32 cellular contexts compared by ENCODE assay signal in genomic region chr12:89269184-89269583, GRCh38.
"Had no signal": no experiment of that assay in that cellular context is flagged by ENCODE, and none has a peak within 500 bp of the region (broad histone marks: within the 10 kb centered on the region; RNA-seq: fewer than 3 reads in every experiment).

No MANE protein-coding gene starts in this region.

- H3K27ac ChIP-seq: body of pancreas, colonic mucosa, foreskin keratinocyte, gastrocnemius medialis, heart left ventricle, WERI-Rb-1 had no signal

- H3K4me1 ChIP-seq: body of pancreas, colonic mucosa, foreskin keratinocyte, gastrocnemius medialis had no signal

- H3K4me3 ChIP-seq: body of pancreas, colonic mucosa, dorsolateral prefrontal cortex, gastrocnemius medialis, heart left ventricle had no signal

- H3K4me3 Mint-ChIP-seq: activated B cell treated with CpG ODN at 0.5 μM for 24 hours; activated CD8-positive, alpha-beta T cell treated with anti-CD3 and anti-CD28 coated beads for 36 hours; activated naive CD8-positive, alpha-beta T cell; activated T-cell treated with anti-CD3 and anti-CD28 coated beads, Interleukin-2, amount 50 U/mL, for 4 hours; activated T-helper 17 cell treated with anti-CD3 and anti-CD28 coated beads, Interleukin-2, amount 50 U/mL, for 72 hours; dendritic cell treated with granulocyte-macrophage colony-stimulating factor and Interleukin-4, amounts not matched to agents 40 ng/mL and 50 ng/mL, for 4 days; endodermal cell; T-helper 17 cell; T-helper 2 cell treated with Interferon-gamma antibody and Interleukin-4, amounts not matched to agents 5 μg/mL and 100 μg/mL, for 36 hours had no signal

- H3K27ac Mint-ChIP-seq: activated B cell treated with CpG ODN at 0.5 μM for 24 hours; activated CD8-positive, alpha-beta T cell treated with anti-CD3 and anti-CD28 coated beads for 36 hours; activated naive CD8-positive, alpha-beta T cell; activated T-helper 17 cell treated with anti-CD3 and anti-CD28 coated beads, Interleukin-2, amount 50 U/mL, for 72 hours; dendritic cell treated with granulocyte-macrophage colony-stimulating factor and Interleukin-4, amounts not matched to agents 40 ng/mL and 50 ng/mL, for 4 days; endodermal cell; T-helper 17 cell; T-helper 2 cell treated with Interferon-gamma antibody and Interleukin-4, amounts not matched to agents 5 μg/mL and 100 μg/mL, for 36 hours had no signal

- DNase-seq: activated B cell treated with CpG ODN at 0.5 μM for 24 hours; activated CD4-positive, alpha-beta T cell treated with anti-CD3 and anti-CD28 coated beads for 48 hours; activated CD4-positive, alpha-beta T cell treated with anti-CD3 and anti-CD28 coated beads, Interleukin-2, amount 50 U/mL, for 1 hour; activated CD4-positive, alpha-beta T cell treated with anti-CD3 and anti-CD28 coated beads, Interleukin-2, amount 50 U/mL, for 48 hours; activated CD8-positive, alpha-beta memory T cell treated with anti-CD3 and anti-CD28 coated beads for 24 hours; activated CD8-positive, alpha-beta T cell treated with anti-CD3 and anti-CD28 coated beads for 36 hours; activated effector memory CD4-positive, alpha-beta T cell treated with Interleukin-2 at 50 U/mL for 16 hours; activated gamma-delta T cell treated with Interleukin-2 at 50 U/mL for 16 hours; activated naive CD4-positive, alpha-beta T cell treated with anti-CD3 and anti-CD28 coated beads, Interleukin-2, amount 50 U/mL, for 16 hours; activated naive CD4-positive, alpha-beta T cell treated with Interleukin-2 at 50 U/mL for 16 hours; activated T-cell treated with anti-CD3 and anti-CD28 coated beads, Interleukin-2, amount 50 U/mL, for 4 hours; amniotic stem cell; anterior cingulate cortex; body of pancreas; central memory CD4-positive, alpha-beta T cell; cerebellar nuclear complex; colonic mucosa; dorsolateral prefrontal cortex; effector memory CD4-positive, alpha-beta T cell; endodermal cell; foreskin keratinocyte; gastrocnemius medialis; glutamatergic neuron; heart left ventricle; T-helper 1 cell; T-helper 17 cell; T1000; WERI-Rb-1 had no signal

- H3K27me3 ChIP-seq: body of pancreas, colonic mucosa, dorsolateral prefrontal cortex, foreskin keratinocyte, gastrocnemius medialis, heart left ventricle had no signal

- H3K27me3 Mint-ChIP-seq: activated CD8-positive, alpha-beta T cell treated with anti-CD3 and anti-CD28 coated beads for 36 hours; activated naive CD8-positive, alpha-beta T cell; activated T-helper 17 cell treated with anti-CD3 and anti-CD28 coated beads, Interleukin-2, amount 50 U/mL, for 72 hours; dendritic cell treated with granulocyte-macrophage colony-stimulating factor and Interleukin-4, amounts not matched to agents 40 ng/mL and 50 ng/mL, for 4 days; T-helper 17 cell had no signal

- H3K36me3 ChIP-seq: colonic mucosa, gastrocnemius medialis, heart left ventricle, WERI-Rb-1 had no signal

- H3K9me3 ChIP-seq: body of pancreas, colonic mucosa, gastrocnemius medialis had no signal
